ENCODE assay signal across 19 cellular contexts in the genomic region with DNA sequence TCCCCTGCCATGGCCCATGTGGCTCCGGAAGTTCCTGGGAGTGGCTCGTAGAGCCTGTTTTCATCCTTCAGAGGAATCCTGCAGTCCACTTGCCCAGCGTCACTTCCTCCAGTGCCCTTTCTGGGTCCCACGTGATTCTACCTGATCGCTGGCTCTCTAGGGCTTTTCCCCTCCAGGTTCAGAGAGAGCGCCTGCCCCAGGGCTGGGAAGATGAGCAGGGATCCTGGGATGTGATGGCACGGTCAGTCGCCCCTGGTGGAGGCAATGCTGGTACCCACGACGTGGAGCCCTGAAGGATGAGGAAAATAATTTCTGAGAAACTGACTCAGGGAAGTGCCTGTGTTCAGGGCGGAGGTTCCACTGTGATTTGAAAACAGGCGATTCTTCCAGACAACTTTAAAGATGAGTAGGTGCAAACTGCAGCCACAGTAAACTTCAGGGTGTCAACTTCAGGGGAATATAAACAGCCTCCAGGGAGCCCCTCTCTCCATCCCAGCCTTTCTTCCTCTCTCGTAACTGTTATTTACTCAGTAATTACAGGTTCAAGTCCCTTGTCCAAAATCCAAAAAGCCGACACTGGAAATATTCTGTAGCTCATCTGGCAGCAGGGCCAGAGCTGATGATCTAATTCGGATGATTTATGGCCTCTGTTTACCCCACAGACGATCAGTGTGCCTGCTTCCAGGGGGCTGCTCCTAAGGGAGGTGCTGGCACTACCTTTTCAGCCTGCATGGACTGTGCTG.
DNase-seq lines count a peak whose midpoint lies in the region; ATAC-seq lines count a peak whose summit lies in the region.
"Had no signal": no experiment of that assay in that cellular context is flagged by ENCODE, and none has a peak within 500 bp of the region (broad histone marks: within the 10 kb centered on the region; RNA-seq: fewer than 3 reads in every experiment).

No MANE protein-coding gene starts in this region.

- no CpG with 5 or more reads among the region's 16 CpGs for WGBS in trophoblast cell (ENCODE audit: extremely low coverage, insufficient coverage, insufficient read length)

- H4K12ac ChIP-seq in trophoblast cell (ENCODE audit: low read depth, low read length) = no peak overlapping the region

- no peak overlapping the region for H3K27ac ChIP-seq in trophoblast cell (ENCODE audit: low read depth, low read length)

- no peak overlapping the region for H2AK5ac ChIP-seq in trophoblast cell (ENCODE audit: low read length)

- no peak overlapping the region for H2BK12ac ChIP-seq in trophoblast cell (ENCODE audit: low read length)

- no peaks in the 10 kb centered on the region for H3K36me3 Mint-ChIP-seq in effector memory CD8-positive, alpha-beta T cell (ENCODE audit: insufficient read depth)
- H3K36me3 Mint-ChIP-seq: CD4-positive, CD25-positive, alpha-beta regulatory T cell; IgD-negative memory B cell; T-cell had no signal

- no peak overlapping the region for H3K9ac ChIP-seq in trophoblast cell (ENCODE audit: low read length)
- H3K9ac ChIP-seq: SK-N-SH had no signal

- no peak overlapping the region for H4K8ac ChIP-seq in trophoblast cell (ENCODE audit: low read depth, low read length)

- H3K23ac ChIP-seq in trophoblast cell (ENCODE audit: low read length) = no peak overlapping the region

- H3K9me3 ChIP-seq in trophoblast cell (ENCODE audit: insufficient read depth, low read depth, low read length) = peaks cover 2% of the 10 kb centered on the region
- H3K9me3 ChIP-seq: Peyer's patch, SK-N-SH had no signal

- H3K36me3 ChIP-seq in trophoblast cell (ENCODE audit: control insufficient read depth in 1 of 2, insufficient read depth in 2 of 2, low read length in 2 of 2) = no peaks in the 10 kb centered on the region
- H3K36me3 ChIP-seq: Peyer's patch had no signal

- no peaks in the 10 kb centered on the region for H3K27me3 ChIP-seq in trophoblast cell (ENCODE audit: insufficient read depth, low read length)
- H3K27me3 ChIP-seq: Peyer's patch had no signal

- H3K18ac ChIP-seq in trophoblast cell (ENCODE audit: low read length) = peak overlapping the region; percentile 27

- H3K79me2 ChIP-seq in trophoblast cell (ENCODE audit: control insufficient read depth, insufficient read depth, low read length, poor library complexity) = no peaks in the 10 kb centered on the region

- H3K4me1 Mint-ChIP-seq in effector memory CD8-positive, alpha-beta T cell (ENCODE audit: low read depth in 2 of 2) = peaks cover 0 to 4% of the 10 kb centered on the region in 2 donors
- H3K4me1 Mint-ChIP-seq: CD4-positive, CD25-positive, alpha-beta regulatory T cell; IgD-negative memory B cell; T-cell had no signal

- DNase-seq in COR-L47 (lab: John Stamatoyannopoulos, UW) (peak; percentile 37), NCI-H1105 treated with DMSO at 0.1 percent for 48 hours (lab: John Stamatoyannopoulos, UW) (peak; percentile 28), SK-N-DZ (ENCODE audit: low spot score) (peak; percentile 27), trophoblast cell (peak in 1 of 2 donors; percentile 57), NCI-H2196 (lab: John Stamatoyannopoulos, UW; ENCODE audit: unreplicated experiment) (no peak), NCI-H146 (lab: John Stamatoyannopoulos, UW) (no peak)
- no peak for DNase-seq in effector memory CD8-positive, alpha-beta T cell
- DNase-seq: CD4-positive, CD25-positive, alpha-beta regulatory T cell; EL; Kasumi-1; MM.1S; NCI-H1436; NCI-H2029 treated with DMSO at 0.1 percent for 48 hours; NCI-H446 treated with DMSO at 0.1 percent for 48 hours; Peyer's patch; SK-N-SH; T-cell had no signal

- H2AFZ ChIP-seq in trophoblast cell (ENCODE audit: insufficient read depth, low read length, poor library complexity) = no peak overlapping the region

- no peaks in the 10 kb centered on the region for H3K4me1 ChIP-seq in trophoblast cell (ENCODE audit: control insufficient read depth in 1 of 2, insufficient read depth in 2 of 2, low read length in 2 of 2)

- H3K27me3 Mint-ChIP-seq in effector memory CD8-positive, alpha-beta T cell = peaks cover 0 to 8% of the 10 kb centered on the region in 2 donors
- H3K27me3 Mint-ChIP-seq: CD4-positive, CD25-positive, alpha-beta regulatory T cell; IgD-negative memory B cell had no signal

- H2BK5ac ChIP-seq in trophoblast cell (ENCODE audit: low read depth, low read length, poor library complexity) = no peak overlapping the region

- H3K79me1 ChIP-seq in trophoblast cell (ENCODE audit: low read length) = no peaks in the 10 kb centered on the region

- no peak overlapping the region for H3K14ac ChIP-seq in trophoblast cell (ENCODE audit: low read length)

- no peak overlapping the region for H3K4ac ChIP-seq in trophoblast cell (ENCODE audit: low read depth, low read length)

- H4K91ac ChIP-seq in trophoblast cell (ENCODE audit: low read depth, low read length) = no peak overlapping the region

- ATAC-seq in effector memory CD8-positive, alpha-beta T cell (replicated peaks) = no peak
- ATAC-seq: Right ventricle myocardium inferior, T-cell had no signal

- no peak overlapping the region for H3K4me3 Mint-ChIP-seq in effector memory CD8-positive, alpha-beta T cell
- H3K4me3 Mint-ChIP-seq: CD4-positive, CD25-positive, alpha-beta regulatory T cell; IgD-negative memory B cell; T-cell had no signal

- peak overlapping the region in 1 of 2 donors; percentile 65 for H3K27ac Mint-ChIP-seq in effector memory CD8-positive, alpha-beta T cell
- H3K27ac Mint-ChIP-seq: CD4-positive, CD25-positive, alpha-beta regulatory T cell; IgD-negative memory B cell; T-cell had no signal

- H3K4me3 ChIP-seq in trophoblast cell (ENCODE audit: low read depth, low read length) = no peak overlapping the region
- H3K4me3 ChIP-seq: Peyer's patch had no signal

- H2BK120ac ChIP-seq in trophoblast cell (ENCODE audit: insufficient read depth, low read length, poor library complexity) = no peak overlapping the region

- H3K4me2 ChIP-seq in trophoblast cell (ENCODE audit: low read length) = no peak overlapping the region
- H3K4me2 ChIP-seq: SK-N-SH had no signal

- H3K9me3 Mint-ChIP-seq in effector memory CD8-positive, alpha-beta T cell = no peaks in the 10 kb centered on the region

Comparison
In these comparisons a context has a peak if more than half of its experiments do, and no peak if none do; other contexts are left out.
1. DNase-seq: peak in COR-L47 (single experiment), NCI-H1105 treated with DMSO at 0.1 percent for 48 hours (single experiment) and SK-N-DZ (single experiment); none in effector memory CD8-positive, alpha-beta T cell (0 of 3), NCI-H2196 (single experiment) and NCI-H146 (single experiment).